12 cellular contexts compared by ENCODE assay signal in genomic region chr12:54355104-54355815, GRCh38. TPM values are rescaled to one million over a fixed set of nuclear protein-coding genes. Genes with fewer than 3 reads are reported as not detected.
DNase-seq lines count a peak whose midpoint lies in the region; TF ChIP-seq lines count a peak whose summit lies in the region.
"Had no signal": no experiment of that assay in that cellular context is flagged by ENCODE, and none has a peak within 500 bp of the region (broad histone marks: within the 10 kb centered on the region; RNA-seq: fewer than 3 reads in every experiment).

No MANE protein-coding gene starts in this region.

- TF ChIP-seq POLR2A in stomach (IDR thresholded peaks at IDR 0.05) = no peak

- intact Hi-C loops in stomach (cut with DNase I; ENCODE audit: low total_unique reads) = no loop called here

- no peak for TF ChIP-seq CTCF in stomach (IDR thresholded peaks at IDR 0.05)

- H3K27me3 ChIP-seq in stomach = no peaks in the 10 kb centered on the region

- TF ChIP-seq EP300 in stomach (IDR thresholded peaks at IDR 0.05) = no peak

- WGBS in stomach, 5 donors = 73 to 77% (median 74%) methylated on average over 6 of the region's 6 CpGs

- peaks cover 36 to 80% (median 56%) of the 10 kb centered on the region in 4 donors for H3K4me1 ChIP-seq in stomach

- H3K9me3 ChIP-seq in stomach = no peaks in the 10 kb centered on the region

- H3K36me3 ChIP-seq in stomach = peaks cover 11 to 25% (median 18%) of the 10 kb centered on the region in 4 donors

- DNase-seq in DMS 273 (lab: John Stamatoyannopoulos, UW; ENCODE audit: unreplicated experiment) = peak; percentile 15
- DNase-seq in DMS 273 treated with DMSO at 0.1 percent for 48 hours (lab: John Stamatoyannopoulos, UW) = no peak
- DNase-seq in left kidney (ENCODE audit: low read depth, low spot score) = peak; percentile 69
- DNase-seq in stomach = no peak
- DNase-seq in cortex of kidney (lab: John Stamatoyannopoulos, UW) = no peak
- DNase-seq in medulla oblongata (ENCODE audit: extremely low spot score) = no peak
- DNase-seq in effector CD8-positive, alpha-beta T cell (lab: John Stamatoyannopoulos, UW) = no peak
- DNase-seq: DMS79, left cardiac atrium had no signal

- no peak overlapping the region for H3K4me3 ChIP-seq in stomach

- H3K27ac ChIP-seq in angular gyrus (ENCODE audit: low read depth, low read length) (peak overlapping the region; percentile 40), stomach (peak overlapping the region in 3 of 5 donors; percentile 10 to 92 (median 35))

RNA-seq across cellular contexts. Expression of gene GPR84, which starts 9.0 kb away (rescaled TPM):
- total RNA-seq in stomach = not detected
- polyA plus RNA-seq in stomach = 1 to 10 TPM in 1 of 3 donors, under 1 TPM in 2; 0.46 to 1.4 (median 0.50) TPM
- total RNA-seq: A172 had no signal

RNA-seq across cellular contexts. Expression of gene ZNF385A, which starts 29.3 kb away (rescaled TPM):
- total RNA-seq in stomach = 10 to 100 TPM in 1 of 5 donors, 1 to 10 TPM in 4; 1.2 to 35.7 (median 2.6) TPM
- polyA plus RNA-seq in stomach = 10 to 100 TPM; 16.9 to 35.1 (median 17.6) TPM

RNA-seq across cellular contexts. Expression of gene COPZ1, which starts 30.3 kb away (rescaled TPM):
- 10 to 100 TPM; 14.6 to 91.6 (median 42.4) TPM for total RNA-seq in stomach
- 100 to 1,000 TPM in 2 of 3 donors, 10 to 100 TPM in 1; 92.4 to 133 (median 108) TPM for polyA plus RNA-seq in stomach

RNA-seq across cellular contexts. Expression of gene NFE2, which starts 54.4 kb away (rescaled TPM):
- total RNA-seq in stomach = 1 to 10 TPM in 1 of 5 donors, under 1 TPM in 1, not detected in 3; 0.37 to 2.0 TPM
- polyA plus RNA-seq in stomach = under 1 TPM in 2 of 3 donors, not detected in 1; 0.20 to 1.00 TPM
- total RNA-seq: A172; activated T-helper 2 cell treated with anti-CD3 and anti-CD28 coated beads, Interferon-gamma antibody, Interleukin-2, Interleukin-4, amounts not matched to agents 10 μg/mL and 5 μg/mL and 100 μg/mL, durations not matched to agents 14 hours and 24 hours and 36 hours had no signal

Comparison
In these comparisons a context has a peak if more than half of its experiments do, and no peak if none do; other contexts are left out.
1. DNase-seq: peak in DMS 273 (single experiment) and left kidney (single experiment); none in DMS 273 treated with DMSO at 0.1 percent for 48 hours (single experiment), stomach (single experiment), cortex of kidney (single experiment), medulla oblongata (single experiment) and effector CD8-positive, alpha-beta T cell (single experiment).